Comparison of ENCODE assay signal across 1 cellular context in genomic region chr9:117344892-117345660, GRCh38.
TF ChIP-seq lines count a peak whose summit lies in the region.

No MANE protein-coding gene starts in this region.

TF ChIP-seq in HepG2, 621 proteins besides CTCF, POLR2A, EP300 and RAD21 (continued from another document):
- TF ChIP-seq UBTF (CRISPR knock-in tag; IDR thresholded peaks at IDR 0.05) (no peak), NFE2 (CRISPR knock-in tag; IDR thresholded peaks at IDR 0.05) (no peak), ZNF503 (CRISPR knock-in tag; IDR thresholded peaks at IDR 0.05) (no peak), HNRNPH1 (optimal IDR thresholded peaks at IDR 0.05; ENCODE audit: low read depth, low read length) (no peak)
